Comparison of ENCODE assay signal across 10 cellular contexts in the genomic region with DNA sequence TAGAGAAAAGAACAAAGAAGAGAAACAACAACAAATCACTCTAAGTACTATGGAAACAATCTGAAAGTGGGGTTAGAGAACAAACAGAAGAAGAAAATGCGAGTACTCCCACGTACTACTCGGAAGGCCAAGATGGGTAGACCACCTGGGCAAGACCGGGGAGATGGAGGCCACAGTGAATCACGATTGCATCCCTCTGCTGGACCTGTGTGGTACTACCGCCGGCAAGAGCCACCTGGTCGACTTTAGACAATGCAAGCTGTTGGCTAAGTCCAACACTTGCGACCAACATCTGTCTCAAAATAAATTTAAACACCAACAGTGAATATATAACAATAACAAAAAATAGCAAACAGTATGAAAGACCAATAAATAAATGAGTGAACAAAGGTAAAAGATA. TPM values are rescaled to one million over a fixed set of nuclear protein-coding genes. Genes with fewer than 3 reads are reported as not detected.
DNase-seq lines count a peak whose midpoint lies in the region; ATAC-seq, FAIRE-seq and TF ChIP-seq lines count a peak whose summit lies in the region.
"Had no signal": no experiment of that assay in that cellular context is flagged by ENCODE, and none has a peak within 500 bp of the region (broad histone marks: within the 10 kb centered on the region; RNA-seq: fewer than 3 reads in every experiment).

No MANE protein-coding gene starts in this region.

- DNase-seq in activated T-cell treated with anti-CD3 and anti-CD28 coated beads, Interleukin-2, amount 50 U/mL, for 48 hours, result peak; percentile 36 to 37
- no peak for DNase-seq in activated T-cell treated with anti-CD3 and anti-CD28 coated beads, Interleukin-2, amount 50 U/mL, for 4 hours
- DNase-seq in KBM-7 (peak; percentile 37), bronchial epithelial cell (ENCODE audit: low read depth) (no peak), smooth muscle cell (lab: John Stamatoyannopoulos, UW; ENCODE audit: unreplicated experiment) (no peak), NCI-H524 treated with DMSO at 0.1 percent for 48 hours (lab: John Stamatoyannopoulos, UW) (no peak), sigmoid colon (no peak)
- DNase-seq: upper lobe of left lung had no signal

- intact Hi-C loops in sigmoid colon (cut with DNase I), result no loop called here

- no peaks in the 10 kb centered on the region for H4K20me1 ChIP-seq in smooth muscle cell (ENCODE audit: low read depth)

- ATAC-seq in activated T-cell treated with anti-CD3 and anti-CD28 coated beads, Interleukin-2, amount 50 U/mL, for 4 hours, result no peak
- ATAC-seq in HG03521 (IDR thresholded peaks at IDR 0.05; ENCODE audit: unreplicated experiment), result no peak

- no peak for TF ChIP-seq POLR2A in sigmoid colon (IDR thresholded peaks at IDR 0.05)

- FAIRE-seq in bronchial epithelial cell (lab: Jason Lieb, UNC), result no peak

- H3K27me3 Mint-ChIP-seq in activated T-cell treated with anti-CD3 and anti-CD28 coated beads, Interleukin-2, amount 50 U/mL, for 4 hours (ENCODE audit: low read depth), result no peaks in the 10 kb centered on the region
- H3K27me3 Mint-ChIP-seq: dendritic cell treated with granulocyte-macrophage colony-stimulating factor and Interleukin-4, amounts not matched to agents 40 ng/mL and 50 ng/mL, for 4 days had no signal

- in situ Hi-C loops in KBM-7 (cut with MboI; ENCODE audit: low pct_unique_long_range_greater_than_20kb, low sequenced_read_pairs), result no loop called here

- H3K9me3 ChIP-seq in smooth muscle cell (replicated peaks; ENCODE audit: low read depth) (peaks cover 4% of the 10 kb centered on the region), sigmoid colon (peaks cover 0 to 9% (median under 1%) of the 10 kb centered on the region in 4 donors)

- H3K4me3 ChIP-seq in bronchial epithelial cell (ENCODE audit: low read depth, low read length), result no peak overlapping the region
- no peak overlapping the region for H3K4me3 ChIP-seq in smooth muscle cell
- H3K4me3 ChIP-seq in sigmoid colon, result no peak overlapping the region
- H3K4me3 ChIP-seq: upper lobe of left lung had no signal

- H3K27ac ChIP-seq in smooth muscle cell (ENCODE audit: low read depth) (no peak overlapping the region), sigmoid colon (no peak overlapping the region)
- H3K27ac ChIP-seq: upper lobe of left lung had no signal

- H3K9me3 Mint-ChIP-seq in activated T-cell treated with anti-CD3 and anti-CD28 coated beads, Interleukin-2, amount 50 U/mL, for 4 hours, result peaks cover 51% of the 10 kb centered on the region

- H3K36me3 ChIP-seq in bronchial epithelial cell (ENCODE audit: control insufficient read depth, insufficient read depth, low read length) (no peaks in the 10 kb centered on the region), smooth muscle cell (ENCODE audit: low read depth) (no peaks in the 10 kb centered on the region), sigmoid colon (no peaks in the 10 kb centered on the region)
- H3K36me3 ChIP-seq: upper lobe of left lung had no signal

- H3K27me3 ChIP-seq in bronchial epithelial cell (ENCODE audit: control insufficient read depth, insufficient read depth, low read length) (no peaks in the 10 kb centered on the region), smooth muscle cell (ENCODE audit: low read depth) (no peaks in the 10 kb centered on the region), sigmoid colon (no peaks in the 10 kb centered on the region)
- H3K27me3 ChIP-seq: upper lobe of left lung had no signal

- no peak for TF ChIP-seq EP300 in sigmoid colon (IDR thresholded peaks at IDR 0.05)

- H3F3A ChIP-seq in smooth muscle cell (ENCODE audit: low read depth), result no peaks in the 10 kb centered on the region

- no peak overlapping the region for H2AFZ ChIP-seq in smooth muscle cell (ENCODE audit: low read depth)

- H3K4me3 Mint-ChIP-seq in activated T-cell treated with anti-CD3 and anti-CD28 coated beads, Interleukin-2, amount 50 U/mL, for 4 hours, result no peak overlapping the region
- H3K4me3 Mint-ChIP-seq: dendritic cell treated with granulocyte-macrophage colony-stimulating factor and Interleukin-4, amounts not matched to agents 40 ng/mL and 50 ng/mL, for 4 days had no signal

- no peaks in the 10 kb centered on the region for H3K79me2 ChIP-seq in smooth muscle cell (ENCODE audit: low read depth)

- TF ChIP-seq CTCF in bronchial epithelial cell (IDR thresholded peaks at IDR 0.05; ENCODE audit: insufficient read depth, low read length, severe bottlenecking) (peak; percentile 13), smooth muscle cell (IDR thresholded peaks at IDR 0.05; ENCODE audit: borderline replicate concordance, insufficient read depth, poor library complexity, severe bottlenecking) (peak; percentile 16), sigmoid colon (IDR thresholded peaks at IDR 0.05) (peak in 1 of 4 experiments; percentile 32)

- no peak overlapping the region for H3K4me2 ChIP-seq in smooth muscle cell

- no peak overlapping the region for H3K9ac ChIP-seq in smooth muscle cell (ENCODE audit: low read depth)

- 76% methylated on average over 9 of the region's 9 CpGs for WGBS in smooth muscle cell (ENCODE audit: low lambda C conversion rate)
- 73 to 84% methylated on average over 9 of the region's 9 CpGs for WGBS in sigmoid colon, 2 donors

- H3K36me3 Mint-ChIP-seq in activated T-cell treated with anti-CD3 and anti-CD28 coated beads, Interleukin-2, amount 50 U/mL, for 4 hours (ENCODE audit: insufficient read depth), result peaks cover 1% of the 10 kb centered on the region

- H3K4me1 Mint-ChIP-seq in activated T-cell treated with anti-CD3 and anti-CD28 coated beads, Interleukin-2, amount 50 U/mL, for 4 hours (ENCODE audit: low read depth), result no peaks in the 10 kb centered on the region

- H3K4me1 ChIP-seq in smooth muscle cell (ENCODE audit: low read depth), result no peaks in the 10 kb centered on the region
- no peaks in the 10 kb centered on the region for H3K4me1 ChIP-seq in sigmoid colon
- H3K4me1 ChIP-seq: upper lobe of left lung had no signal

RNA-seq across cellular contexts. Expression of a gene that starts 45.5 kb away (rescaled TPM):
- 10 to 100 TPM; 16.9 to 26.5 (median 25.1) TPM for total RNA-seq in activated T-cell treated with anti-CD3 and anti-CD28 coated beads, Interleukin-2, amount 50 U/mL, for 4 hours
- total RNA-seq in bronchial epithelial cell, result 7.9 and 12.8 TPM in 2 replicates
- total RNA-seq in smooth muscle cell, result 41.5 and 51.3 TPM in 2 replicates
- 11.5 and 18.4 TPM in 2 replicates for polyA plus RNA-seq in smooth muscle cell
- total RNA-seq in sigmoid colon, result 10 to 100 TPM; 39.8 to 88.1 (median 58.2) TPM
- 10 to 100 TPM; 17.7 to 25.8 (median 19.4) TPM for polyA plus RNA-seq in sigmoid colon

Comparison
In these comparisons a context has a peak if more than half of its experiments do, and no peak if none do; other contexts are left out.
1. DNase-seq: peak in activated T-cell treated with anti-CD3 and anti-CD28 coated beads, Interleukin-2, amount 50 U/mL, for 48 hours (2 of 2) and KBM-7 (single experiment); none in activated T-cell treated with anti-CD3 and anti-CD28 coated beads, Interleukin-2, amount 50 U/mL, for 4 hours (single experiment), bronchial epithelial cell (single experiment), smooth muscle cell (single experiment), NCI-H524 treated with DMSO at 0.1 percent for 48 hours (single experiment) and sigmoid colon (single experiment).